ENCODE assay signal across 5 cellular contexts in the genomic region with DNA sequence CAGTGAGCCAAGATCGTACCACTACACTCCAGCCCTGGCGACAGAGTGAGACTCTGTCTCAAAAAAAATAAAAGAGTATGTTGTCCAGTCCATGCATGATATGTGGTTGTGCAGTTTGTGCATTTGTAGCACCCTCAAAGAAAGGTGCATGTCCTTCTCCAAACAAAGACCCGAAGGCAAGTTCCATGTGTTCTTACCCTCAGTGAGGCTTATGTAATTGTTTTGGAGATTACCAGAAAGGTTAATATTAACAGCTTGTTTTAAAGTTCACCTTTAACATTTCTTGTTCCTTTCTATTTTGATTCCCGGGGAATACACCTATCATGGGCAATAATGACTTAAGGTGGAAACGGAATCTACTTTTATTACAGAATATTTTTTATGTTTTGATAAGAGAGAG.
"Had no signal": no experiment of that assay in that cellular context is flagged by ENCODE, and none has a peak within 500 bp of the region (broad histone marks: within the 10 kb centered on the region; RNA-seq: fewer than 3 reads in every experiment).

No MANE protein-coding gene starts in this region.

- DNase-seq: H9, HCEC 1CT, IMR-90 had no signal

- H3K4me1 Mint-ChIP-seq: GM23338 had no signal

- ATAC-seq: GM23338 had no signal

- H3K4me3 Mint-ChIP-seq: GM23338, H9 had no signal

- H3K27ac Mint-ChIP-seq: GM23338, H9 had no signal

- H3K4me3 ChIP-seq: GM23338 had no signal

- H2AFZ ChIP-seq: GM23338 had no signal

- H3K4me2 ChIP-seq: GM23338 had no signal

- H3K27ac ChIP-seq: HL-60 had no signal

- H3K9me3 Mint-ChIP-seq: GM23338, H9 had no signal
